12 cellular contexts compared by ENCODE assay signal in genomic region chr3:18558526-18558925, GRCh38.
"Had no signal": no experiment of that assay in that cellular context is flagged by ENCODE, and none has a peak within 500 bp of the region (broad histone marks: within the 10 kb centered on the region; RNA-seq: fewer than 3 reads in every experiment).

No MANE protein-coding gene starts in this region.

- H3K4me3 Mint-ChIP-seq: stimulated activated memory B cell treated with anti-CD40 and anti-IgM and Interleukin-4, amounts not matched to agents 10 μg/mL and 1 μg/mL and 100 μg/mL, for 72 hours had no signal

- DNase-seq: activated CD4-positive, CD25-positive, alpha-beta regulatory T cell treated with anti-CD3 and anti-CD28 coated beads, Interleukin-2, amount 50 U/mL, for 72 hours; effector CD4-positive, alpha-beta T cell; foreskin keratinocyte; left cardiac atrium; midbrain; retina; SHP77 treated with DMSO at 0.1 percent for 48 hours; upper lobe of right lung had no signal

- H3K9me3 Mint-ChIP-seq: stimulated activated memory B cell treated with anti-CD40 and anti-IgM and Interleukin-4, amounts not matched to agents 10 μg/mL and 1 μg/mL and 100 μg/mL, for 72 hours had no signal

- H3K27ac ChIP-seq: coronary artery, foreskin keratinocyte, neutrophil, upper lobe of right lung had no signal

- H3K4me1 ChIP-seq: foreskin keratinocyte, upper lobe of right lung had no signal

- H3K27me3 Mint-ChIP-seq: stimulated activated memory B cell treated with anti-CD40 and anti-IgM and Interleukin-4, amounts not matched to agents 10 μg/mL and 1 μg/mL and 100 μg/mL, for 72 hours had no signal

- H3K9me3 ChIP-seq: neutrophil, upper lobe of right lung had no signal

- H3K36me3 ChIP-seq: neutrophil, upper lobe of right lung had no signal

- ATAC-seq: left cardiac atrium; stimulated activated memory B cell treated with anti-CD40 and anti-IgM and Interleukin-4, amounts not matched to agents 10 μg/mL and 1 μg/mL and 100 μg/mL, for 72 hours had no signal

- H3K36me3 Mint-ChIP-seq: stimulated activated memory B cell treated with anti-CD40 and anti-IgM and Interleukin-4, amounts not matched to agents 10 μg/mL and 1 μg/mL and 100 μg/mL, for 72 hours had no signal

- H3K4me3 ChIP-seq: coronary artery, lung, upper lobe of right lung had no signal

- H3K27me3 ChIP-seq: neutrophil, upper lobe of right lung had no signal
